ENCODE assay signal across 25 cellular contexts in genomic region chr6:40630046-40630445, GRCh38. TPM values are rescaled to one million over a fixed set of nuclear protein-coding genes. Genes with fewer than 3 reads are reported as not detected.
DNase-seq lines count a peak whose midpoint lies in the region; ATAC-seq and TF ChIP-seq lines count a peak whose summit lies in the region.
"Had no signal": no experiment of that assay in that cellular context is flagged by ENCODE, and none has a peak within 500 bp of the region (broad histone marks: within the 10 kb centered on the region; RNA-seq: fewer than 3 reads in every experiment).

No MANE protein-coding gene starts in this region.

- CTCF ChIA-PET in Panc1 (lab: Charles Lee), result no interaction called here

- H3K36me3 ChIP-seq in Panc1 (ENCODE audit: control insufficient read depth, insufficient read depth, low read length), result no peaks in the 10 kb centered on the region
- no peaks in the 10 kb centered on the region for H3K36me3 ChIP-seq in hepatocyte (replicated peaks; ENCODE audit: insufficient read depth, low read depth)
- H3K36me3 ChIP-seq in neuronal stem cell (replicated peaks in 1 of 2; ENCODE audit: control insufficient read depth in 2 of 2, insufficient read depth in 2 of 2, low read length in 2 of 2), result no peaks in the 10 kb centered on the region
- H3K36me3 ChIP-seq: MG63, Peyer's patch, SJSA1 had no signal

- TF ChIP-seq CTCF in Panc1 (IDR thresholded peaks at IDR 0.05) (no peak), hepatocyte (IDR thresholded peaks at IDR 0.05; ENCODE audit: poor library complexity) (no peak)

- H2AFZ ChIP-seq in hepatocyte, result no peak overlapping the region
- H2AFZ ChIP-seq in neuronal stem cell (ENCODE audit: low read length), result no peak overlapping the region

- ATAC-seq in Panc1, result peak; percentile 21; the same call in 1 of the 2 replicates
- ATAC-seq in stimulated activated naive CD8-positive, alpha-beta T cell treated with anti-CD3 and anti-CD28 coated beads, Interleukin-15, Interleukin-2, amounts not matched to agents 100 U/mL and 50 U/mL, for 24 hours, result no peak
- ATAC-seq: HepG2, K562 had no signal

- no peak overlapping the region for H2BK5ac ChIP-seq in neuronal stem cell (ENCODE audit: low read length)

- 67% methylated on average over 6 of the region's 6 CpGs for WGBS in hepatocyte (ENCODE audit: low lambda C conversion rate, missing lambda C conversion rate)
- WGBS in neuronal stem cell (ENCODE audit: extremely low coverage in 2 of 2, insufficient read length in 2 of 2, insufficient replicate concordance in 1 of 2), 2 donors, result no CpG with 5 or more reads among the region's 6 CpGs

- H2AK5ac ChIP-seq in neuronal stem cell (ENCODE audit: low read depth, low read length), result no peak overlapping the region

- H3K4me2 ChIP-seq in hepatocyte, result no peak overlapping the region
- H3K4me2 ChIP-seq in neuronal stem cell (ENCODE audit: insufficient read depth, low read length, poor library complexity, severe bottlenecking), result no peak overlapping the region

- DNase-seq in NCI-H2227 (lab: John Stamatoyannopoulos, UW; ENCODE audit: unreplicated experiment) (peak; percentile 16), NCI-H2227 treated with DMSO at 0.1 percent for 48 hours (lab: John Stamatoyannopoulos, UW) (no peak), Panc1 (ENCODE audit: low read depth, low spot score) (no peak), hepatocyte (ENCODE audit: low spot score) (peak; percentile 13), neuronal stem cell (ENCODE audit: low spot score) (no peak), NCI-H1048 (lab: John Stamatoyannopoulos, UW) (no peak)
- DNase-seq in activated CD8-positive, alpha-beta memory T cell treated with anti-CD3 and anti-CD28 coated beads for 24 hours, result no peak
- no peak for DNase-seq in stimulated activated naive CD8-positive, alpha-beta T cell treated with anti-CD3 and anti-CD28 coated beads, Interleukin-15, Interleukin-2, amounts not matched to agents 100 U/mL and 50 U/mL, for 24 hours
- DNase-seq: AML-193, DMS53, HFFc6, MG63, NCI-H1092, NCI-H1436, NCI-H187 treated with DMSO at 0.1 percent for 48 hours, NCI-H2107, NCI-H510A, NCI-H774, Peyer's patch had no signal

- no peaks in the 10 kb centered on the region for H3K9me3 ChIP-seq in Panc1 (ENCODE audit: control insufficient read depth, insufficient read depth, low read depth, low read length)
- no peaks in the 10 kb centered on the region for H3K9me3 ChIP-seq in hepatocyte (ENCODE audit: low read depth)
- H3K9me3 ChIP-seq in neuronal stem cell (replicated peaks in 1 of 2; ENCODE audit: control insufficient read depth in 2 of 2, insufficient read depth in 1 of 2, low read depth in 1 of 2, low read length in 2 of 2), result peaks cover 0 to 2% of the 10 kb centered on the region in 2 donors
- H3K9me3 ChIP-seq: MG63, Peyer's patch, SJSA1 had no signal

- H3K27ac ChIP-seq in Panc1 (ENCODE audit: low read length), result no peak overlapping the region
- no peak overlapping the region for H3K27ac ChIP-seq in hepatocyte
- H3K27ac ChIP-seq in neuronal stem cell (replicated peaks; ENCODE audit: low read length), result no peak overlapping the region
- H3K27ac ChIP-seq: 22Rv1, Peyer's patch, SJSA1 had no signal

- H2BK15ac ChIP-seq in neuronal stem cell (ENCODE audit: low read length), result no peak overlapping the region

- H3K18ac ChIP-seq in neuronal stem cell (ENCODE audit: low read length), result peak overlapping the region; percentile 63

- no peaks in the 10 kb centered on the region for H4K20me1 ChIP-seq in hepatocyte (ENCODE audit: insufficient read depth, poor library complexity, severe bottlenecking)

- H3K79me2 ChIP-seq in hepatocyte, result no peaks in the 10 kb centered on the region

- no peak overlapping the region for H2BK12ac ChIP-seq in neuronal stem cell (ENCODE audit: low read length)

- no peak overlapping the region for H3K23ac ChIP-seq in neuronal stem cell (ENCODE audit: low read depth, low read length, poor library complexity)

- intact Hi-C loops in Panc1 (cut with micrococcal nuclease; ENCODE audit: unreplicated experiment), result no loop called here

- no peak overlapping the region for H3K4ac ChIP-seq in neuronal stem cell (ENCODE audit: low read length)

- BruUV-seq in Panc1 (replicated peaks; lab: Mats Ljungman, UMichigan), result no TSS peak

- H3K4me3 ChIP-seq in Panc1 (ENCODE audit: low read depth in 2 of 2, low read length in 2 of 2), result no peak overlapping the region
- no peak overlapping the region for H3K4me3 ChIP-seq in hepatocyte
- no peak overlapping the region for H3K4me3 ChIP-seq in neuronal stem cell (ENCODE audit: low read length in 2 of 2)
- H3K4me3 ChIP-seq: K562, MG63, Peyer's patch, SJSA1 had no signal

- H3K27me3 ChIP-seq in Panc1 (ENCODE audit: control insufficient read depth, insufficient read depth, low read length) (peaks cover 2% of the 10 kb centered on the region; the same call in 1 of the 2 replicates), hepatocyte (peaks cover 3% of the 10 kb centered on the region), neuronal stem cell (ENCODE audit: control insufficient read depth in 3 of 3, insufficient read depth in 3 of 3, low read depth in 1 of 3, low read length in 3 of 3) (no peaks in the 10 kb centered on the region)
- H3K27me3 ChIP-seq: MG63, Peyer's patch had no signal

- H2BK120ac ChIP-seq in neuronal stem cell (ENCODE audit: low read depth, low read length), result no peak overlapping the region

- H4K91ac ChIP-seq in neuronal stem cell (ENCODE audit: low read depth, low read length, poor library complexity), result peak overlapping the region; percentile 13

- H4K8ac ChIP-seq in neuronal stem cell (ENCODE audit: low read depth, low read length), result no peak overlapping the region

- peak overlapping the region; percentile 42 for H3K14ac ChIP-seq in neuronal stem cell (ENCODE audit: low read length)

- no peaks in the 10 kb centered on the region for H3K4me1 ChIP-seq in Panc1 (ENCODE audit: control insufficient read depth, insufficient read depth, low read length)
- H3K4me1 ChIP-seq in hepatocyte (ENCODE audit: insufficient read depth), result no peaks in the 10 kb centered on the region
- peaks cover 0 to 7% of the 10 kb centered on the region in 2 donors for H3K4me1 ChIP-seq in neuronal stem cell (ENCODE audit: control insufficient read depth in 2 of 2, insufficient read depth in 1 of 2, low read depth in 1 of 2, low read length in 2 of 2)
- H3K4me1 ChIP-seq: Peyer's patch, SJSA1 had no signal

- H3K9ac ChIP-seq in neuronal stem cell (ENCODE audit: low read depth, low read length, poor library complexity), result peak overlapping the region; percentile 15

- no peaks in the 10 kb centered on the region for H3K79me1 ChIP-seq in neuronal stem cell (ENCODE audit: low read depth, low read length)

- POLR2A ChIA-PET in Panc1 (lab: Charles Lee), result interaction anchor here (0.6 to 0.7 kb wide), 2 partner anchors 218 to 222 kb away, joined by 3 to 4 read pairs; no protein-coding TSS in a partner anchor

- in situ Hi-C loops in Panc1 (cut with HindIII; ENCODE audit: low pct_unique_long_range_greater_than_20kb, low sequenced_read_pairs), result no loop called here

- no peaks in the 10 kb centered on the region for H3K9me2 ChIP-seq in hepatocyte (replicated peaks; ENCODE audit: insufficient read depth)

RNA-seq across cellular contexts. Expression of gene LRFN2, which starts 42.9 kb away (rescaled TPM):
- 0.05 TPM for total RNA-seq in Panc1 (2021; ENCODE audit: unreplicated experiment)
- polyA plus RNA-seq in Panc1 (2012; ENCODE audit: insufficient read length), result 0.06 TPM
- 0.12 and 0.33 TPM in 2 replicates for total RNA-seq in hepatocyte
- 0.47 and 0.54 TPM in 2 replicates for polyA plus RNA-seq in hepatocyte
- polyA plus RNA-seq in neuronal stem cell (2013, experiment 1 of 2), result 0.33 TPM
- polyA plus RNA-seq in neuronal stem cell (2013, experiment 2 of 2), result 0.33 TPM
- total RNA-seq: HepG2, HFFc6, K562, LHCN-M2, SJSA1 had no signal
- polyA plus RNA-seq: CD14-positive monocyte, HepG2, K562 had no signal

Comparison
In these comparisons a context has a peak if more than half of its experiments do, and no peak if none do; other contexts are left out.
1. DNase-seq: peak in NCI-H2227 (single experiment) and hepatocyte (single experiment); none in NCI-H2227 treated with DMSO at 0.1 percent for 48 hours (single experiment), Panc1 (single experiment), neuronal stem cell (single experiment), activated CD8-positive, alpha-beta memory T cell treated with anti-CD3 and anti-CD28 coated beads for 24 hours (single experiment), NCI-H1048 (single experiment) and stimulated activated naive CD8-positive, alpha-beta T cell treated with anti-CD3 and anti-CD28 coated beads, Interleukin-15, Interleukin-2, amounts not matched to agents 100 U/mL and 50 U/mL, for 24 hours (single experiment).